ENCODE assay signal across 9 cellular contexts in genomic region chr3:174146008-174146407, GRCh38.
"Had no signal": no experiment of that assay in that cellular context is flagged by ENCODE, and none has a peak within 500 bp of the region (broad histone marks: within the 10 kb centered on the region; RNA-seq: fewer than 3 reads in every experiment).

No MANE protein-coding gene starts in this region.

- DNase-seq: GM23248, GOT3, H7, H9, HCEC 1CT, HFFc6 had no signal

- H3K9me3 ChIP-seq: HAP-1 had no signal

- H3K4me3 ChIP-seq: GM23248, GM23338, HAP-1 had no signal

- H3K27ac ChIP-seq: GM23248 had no signal

- H3K36me3 ChIP-seq: HAP-1 had no signal

- H3K9ac ChIP-seq: GM23248 had no signal

- H3K4me1 ChIP-seq: HAP-1 had no signal

- ATAC-seq: GM23338, HCT116 had no signal
